In the genomic region with DNA sequence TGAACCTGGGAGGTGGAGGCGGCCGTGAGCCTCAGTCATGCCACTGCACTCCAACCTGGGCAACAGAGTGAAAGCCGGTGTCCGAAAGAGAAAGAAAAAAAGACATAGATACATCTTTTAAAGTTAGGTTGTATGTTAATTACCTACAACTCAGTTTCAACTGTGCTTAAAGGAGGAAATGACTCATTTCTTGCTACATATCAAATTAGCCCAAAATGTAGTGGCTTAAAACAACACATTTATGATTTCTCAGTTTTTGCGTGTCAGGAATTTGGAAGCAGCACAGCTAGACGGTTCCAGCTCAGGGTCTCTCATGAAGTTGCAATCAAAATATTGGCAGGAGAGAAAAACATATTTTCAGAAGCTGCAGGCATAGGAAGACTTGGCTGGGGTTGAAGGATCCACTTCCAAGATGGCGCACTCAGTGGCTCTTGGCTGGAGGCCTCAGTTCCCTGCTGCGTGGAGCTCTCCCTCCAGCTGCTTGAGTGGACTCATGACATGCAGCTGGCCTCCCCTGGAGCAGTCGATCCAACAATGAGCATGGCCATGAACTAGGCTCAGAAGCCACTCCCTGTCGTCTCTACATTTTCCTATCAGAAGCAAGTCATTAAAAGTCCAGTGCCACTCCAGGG, we compare ENCODE assay signal across 9 cellular contexts. TPM values are rescaled to one million over a fixed set of nuclear protein-coding genes. Genes with fewer than 3 reads are reported as not detected.
DNase-seq lines count a peak whose midpoint lies in the region; ATAC-seq and TF ChIP-seq lines count a peak whose summit lies in the region.
"Had no signal": no experiment of that assay in that cellular context is flagged by ENCODE, and none has a peak within 500 bp of the region (broad histone marks: within the 10 kb centered on the region; RNA-seq: fewer than 3 reads in every experiment).

No MANE protein-coding gene starts in this region.

- no peak overlapping the region for H2AFZ ChIP-seq in Karpas-422 (ENCODE audit: low read length)

- H3K27me3 Mint-ChIP-seq in chondrocyte (ENCODE audit: low read depth) (no peaks in the 10 kb centered on the region), naive B cell (peaks cover 8 to 40% (median 33%) of the 10 kb centered on the region in 3 donors)

- peaks cover 71% of the 10 kb centered on the region for H3K4me1 Mint-ChIP-seq in chondrocyte (ENCODE audit: low read depth)
- H3K4me1 Mint-ChIP-seq in naive B cell, result peaks cover 16 to 43% (median 34%) of the 10 kb centered on the region in 3 donors

- H3K4me1 ChIP-seq in Karpas-422 (ENCODE audit: low read length), result peaks cover 22% of the 10 kb centered on the region

- ATAC-seq in naive B cell (ENCODE audit: low read depth in 2 of 2), result peak in 1 of 2 donors; percentile 6

- no peaks in the 10 kb centered on the region for H3K27me3 ChIP-seq in Karpas-422 (ENCODE audit: low read length)

- H3K4me3 Mint-ChIP-seq in chondrocyte (ENCODE audit: unreplicated experiment) (peak overlapping the region; percentile 8), naive B cell (peak overlapping the region in 5 of 8 donors; percentile 2 to 50 (median 26))

- peaks cover 64% of the 10 kb centered on the region for H3K36me3 ChIP-seq in Karpas-422 (ENCODE audit: insufficient read depth, low read length)

- peaks cover 95% of the 10 kb centered on the region for H3K79me2 ChIP-seq in Karpas-422 (ENCODE audit: low read length)

- peaks cover 83% of the 10 kb centered on the region for H4K20me1 ChIP-seq in Karpas-422 (ENCODE audit: insufficient read depth, low read depth, low read length)

- no peak overlapping the region for H3K4me2 ChIP-seq in Karpas-422 (ENCODE audit: low read depth, low read length, poor library complexity, severe bottlenecking)
- H3K4me2 ChIP-seq: KMS-11 had no signal

- POLR2A ChIA-PET in RWPE1 (lab: Yijun Ruan, JAX; ENCODE audit: low non-redundant PET), result no interaction called here

- peak; percentile 75 for DNase-seq in EH (ENCODE audit: low read depth)
- DNase-seq in H4 (ENCODE audit: low spot score), result peak; percentile 50
- DNase-seq in RWPE1 (ENCODE audit: low spot score), result no peak
- DNase-seq in chondrocyte (ENCODE audit: low spot score), result no peak
- no peak for DNase-seq in naive B cell
- no peak for DNase-seq in Karpas-422
- no peak for DNase-seq in NCI-H82 treated with DMSO at 0.1 percent for 48 hours (lab: John Stamatoyannopoulos, UW; ENCODE audit: unreplicated experiment)
- DNase-seq in DMS153 treated with DMSO at 0.1 percent for 48 hours (lab: John Stamatoyannopoulos, UW; ENCODE audit: unreplicated experiment), result no peak

- H3K27ac ChIP-seq in RWPE1 (peak overlapping the region; percentile 98), Karpas-422 (ENCODE audit: low read length) (no peak overlapping the region)
- H3K27ac ChIP-seq: KMS-11 had no signal

- H3K9me3 Mint-ChIP-seq in chondrocyte (ENCODE audit: low read depth), result no peaks in the 10 kb centered on the region
- H3K9me3 Mint-ChIP-seq in naive B cell, result peaks cover 4 to 36% (median 15%) of the 10 kb centered on the region in 7 donors

- no peaks in the 10 kb centered on the region for H3K9me3 ChIP-seq in Karpas-422 (ENCODE audit: low read length)

- H3K9me2 ChIP-seq in Karpas-422 (replicated peaks; ENCODE audit: insufficient read depth, low read length), result no peaks in the 10 kb centered on the region

- H3K27ac Mint-ChIP-seq in chondrocyte (ENCODE audit: unreplicated experiment) (peak overlapping the region; percentile 94), naive B cell (peak overlapping the region in 3 of 6 donors; percentile 31 to 81 (median 61))

- no peak overlapping the region for H3K4me3 ChIP-seq in Karpas-422 (ENCODE audit: low read length)

- CTCF ChIA-PET in RWPE1 (lab: Yijun Ruan, JAX), result interaction anchor here (0.6 to 1.5 kb wide), 2 partner anchors 60 to 403 kb away, joined by 4 to 5 read pairs; no protein-coding TSS in a partner anchor

- no peak overlapping the region for H3K9ac ChIP-seq in Karpas-422 (ENCODE audit: low read length)
- H3K9ac ChIP-seq: KMS-11 had no signal

- peaks cover 16% of the 10 kb centered on the region for H3K36me3 Mint-ChIP-seq in chondrocyte (ENCODE audit: low read depth)
- peaks cover 8 to 12% of the 10 kb centered on the region in 2 donors for H3K36me3 Mint-ChIP-seq in naive B cell

- TF ChIP-seq CTCF in RWPE1 (conservative IDR thresholded peaks at IDR 0.05; ENCODE audit: low read depth) (no peak), chondrocyte (IDR thresholded peaks at IDR 0.05) (no peak)

RNA-seq across cellular contexts. Expression of gene LDLR, which starts 7.1 kb away (rescaled TPM):
- 82.0 and 87.2 TPM in 2 replicates for total RNA-seq in H4 (2014; rRNA removed; shearing (Covaris generic))
- total RNA-seq in chondrocyte, result 76.8 to 121 TPM (median 117 TPM) in 3 replicates
- 1 to 10 TPM in 3 of 6 donors, under 1 TPM in 3; 0.35 to 2.6 (median 1.0) TPM for polyA plus RNA-seq in naive B cell (ENCODE audit: low read depth in 6 of 6)
- total RNA-seq in Karpas-422 (2014; rRNA removed; shearing (Covaris generic); ENCODE audit: low replicate concordance), result 49.8 and 99.9 TPM in 2 replicates

RNA-seq across cellular contexts. Expression of gene SPC24, which starts 59.3 kb away (rescaled TPM):
- 32.6 and 37.8 TPM in 2 replicates for total RNA-seq in H4 (2014; rRNA removed; shearing (Covaris generic))
- total RNA-seq in chondrocyte, result 8.3 to 22.9 TPM (median 8.4 TPM) in 3 replicates
- not detected for polyA plus RNA-seq in naive B cell (ENCODE audit: low read depth in 6 of 6)
- 25.3 and 28.6 TPM in 2 replicates for total RNA-seq in Karpas-422 (2014; rRNA removed; shearing (Covaris generic); ENCODE audit: low replicate concordance)

Comparison
In these comparisons a context has a peak if more than half of its experiments do, and no peak if none do; other contexts are left out.
1. DNase-seq: peak in EH (single experiment) and H4 (single experiment); none in RWPE1 (single experiment), chondrocyte (single experiment), naive B cell (single experiment), Karpas-422 (single experiment), NCI-H82 treated with DMSO at 0.1 percent for 48 hours (single experiment) and DMS153 treated with DMSO at 0.1 percent for 48 hours (single experiment).